Comparison of ENCODE assay signal across 1 cellular context in genomic region chr12:54036620-54037359, GRCh38.
TF ChIP-seq lines count a peak whose summit lies in the region.

No MANE protein-coding gene starts in this region.

TF ChIP-seq in SK-N-SH treated with all-trans-retinoic acid at 6 μM for 48 hours, 23 proteins besides CTCF, POLR2A, EP300 and RAD21 (continued from another document):
- TF ChIP-seq, protein P1, sequence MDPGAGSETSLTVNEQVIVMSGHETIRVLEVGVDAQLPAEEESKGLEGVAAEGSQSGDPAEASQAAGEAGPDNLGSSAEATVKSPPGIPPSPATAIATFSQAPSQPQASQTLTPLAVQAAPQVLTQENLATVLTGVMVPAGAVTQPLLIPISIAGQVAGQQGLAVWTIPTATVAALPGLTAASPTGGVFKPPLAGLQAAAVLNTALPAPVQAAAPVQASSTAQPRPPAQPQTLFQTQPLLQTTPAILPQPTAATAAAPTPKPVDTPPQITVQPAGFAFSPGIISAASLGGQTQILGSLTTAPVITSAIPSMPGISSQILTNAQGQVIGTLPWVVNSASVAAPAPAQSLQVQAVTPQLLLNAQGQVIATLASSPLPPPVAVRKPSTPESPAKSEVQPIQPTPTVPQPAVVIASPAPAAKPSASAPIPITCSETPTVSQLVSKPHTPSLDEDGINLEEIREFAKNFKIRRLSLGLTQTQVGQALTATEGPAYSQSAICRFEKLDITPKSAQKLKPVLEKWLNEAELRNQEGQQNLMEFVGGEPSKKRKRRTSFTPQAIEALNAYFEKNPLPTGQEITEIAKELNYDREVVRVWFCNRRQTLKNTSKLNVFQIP (CRISPR knock-in tag; IDR thresholded peaks at IDR 0.05; ENCODE audit: borderline replicate concordance, low read depth): no peak
- no peak for TF ChIP-seq ZNF8 (CRISPR knock-in tag; IDR thresholded peaks at IDR 0.05)
